39 cellular contexts compared by ENCODE assay signal in the genomic region with DNA sequence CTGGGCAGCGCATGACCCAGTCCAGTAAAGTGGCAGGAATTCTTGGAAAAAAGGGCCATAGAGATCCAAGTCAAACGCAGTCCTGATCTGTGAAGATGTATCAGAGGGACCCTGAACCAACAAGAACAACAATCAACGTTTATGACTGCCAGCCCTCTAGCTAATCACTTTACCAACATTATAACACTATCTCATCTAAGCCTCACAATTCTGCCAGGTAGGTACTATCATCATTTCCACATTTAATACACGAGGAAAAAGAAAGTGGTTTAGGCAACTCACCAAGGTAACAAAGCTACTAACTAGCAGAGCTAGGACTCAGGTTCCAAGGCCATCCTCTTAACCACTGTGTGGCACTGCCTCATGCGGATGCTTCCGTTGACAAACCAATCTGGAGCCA.
"Had no signal": no experiment of that assay in that cellular context is flagged by ENCODE, and none has a peak within 500 bp of the region (broad histone marks: within the 10 kb centered on the region; RNA-seq: fewer than 3 reads in every experiment).

No MANE protein-coding gene starts in this region.

- FAIRE-seq: astrocyte, TTC549 had no signal

- H3K27me3 Mint-ChIP-seq: activated CD4-positive, alpha-beta memory T cell treated with anti-CD3 and anti-CD28 coated beads, Interleukin-2, amount 10 ng/mL, durations not matched to agents 7 days and 5 days; activated CD4-positive, alpha-beta T cell treated with anti-CD3 and anti-CD28 coated beads for 36 hours; activated CD4-positive, alpha-beta T cell treated with anti-CD3 and anti-CD28 coated beads, Interleukin-2, amount 10 ng/mL, durations not matched to agents 7 days and 5 days; activated naive CD8-positive, alpha-beta T cell treated with anti-CD3 and anti-CD28 coated beads for 36 hours; activated T-helper 17 cell treated with anti-CD3 and anti-CD28 coated beads, Interleukin-2, amount 50 U/mL, for 72 hours had no signal

- H3K9me3 Mint-ChIP-seq: activated CD4-positive, alpha-beta memory T cell treated with anti-CD3 and anti-CD28 coated beads, Interleukin-2, amount 10 ng/mL, durations not matched to agents 7 days and 5 days; activated CD4-positive, alpha-beta T cell treated with anti-CD3 and anti-CD28 coated beads, Interleukin-2, amount 10 ng/mL, durations not matched to agents 7 days and 5 days; activated naive CD4-positive, alpha-beta T cell treated with anti-CD3 and anti-CD28 coated beads for 36 hours; activated naive CD4-positive, alpha-beta T cell treated with anti-CD3 and anti-CD28 coated beads, Interleukin-2, amount 50 U/mL, for 72 hours; activated T-cell treated with anti-CD3 and anti-CD28 coated beads, Interleukin-2, amount 50 U/mL, for 4 hours; activated T-cell treated with anti-CD3 and anti-CD28 coated beads, Interleukin-2, amount 50 U/mL, for 72 hours; activated T-helper 1 cell treated with anti-CD3 and anti-CD28 coated beads, Interleukin-12 subunit alpha, Interleukin-12 subunit beta, Interleukin-2, Interleukin-4 antibody, amounts not matched to agents 30 ng/mL and 10 ng/mL and 1 ng/mL, durations not matched to agents 14 hours and 24 hours and 36 hours; activated T-helper 17 cell treated with anti-CD3 and anti-CD28 coated beads, Interleukin-2, amount 50 U/mL, for 72 hours; T-helper 1 cell treated with Interleukin-12 subunit alpha and Interleukin-12 subunit beta and Interleukin-4 antibody, amounts not matched to agents 30 μg/mL and 1 μg/mL, for 36 hours; T-helper 2 cell treated with Interferon-gamma antibody and Interleukin-4, amounts not matched to agents 5 μg/mL and 100 μg/mL, for 36 hours had no signal

- H3K4me3 ChIP-seq: adrenal gland, body of pancreas, breast epithelium had no signal

- ATAC-seq: activated CD4-positive, alpha-beta T cell treated with anti-CD3 and anti-CD28 coated beads for 36 hours; activated CD4-positive, CD25-positive, alpha-beta regulatory T cell treated with anti-CD3 and anti-CD28 coated beads, Interleukin-2, amount 50 U/mL, for 24 hours; activated CD8-positive, alpha-beta T cell treated with anti-CD3 and anti-CD28 coated beads, Interleukin-2, amount 10 ng/mL, durations not matched to agents 7 days and 5 days; activated naive CD4-positive, alpha-beta T cell treated with anti-CD3 and anti-CD28 coated beads, Interleukin-2, amount 50 U/mL, for 72 hours; activated T-cell treated with anti-CD3 and anti-CD28 coated beads, Interleukin-2, amount 50 U/mL, for 4 hours; activated T-cell treated with anti-CD3 and anti-CD28 coated beads, Interleukin-2, amount 50 U/mL, for 72 hours; activated T-helper 17 cell treated with anti-CD3 and anti-CD28 coated beads, Interleukin-2, amount 50 U/mL, for 72 hours; body of pancreas had no signal

- H3K27me3 ChIP-seq: adrenal gland, body of pancreas, brain microvascular endothelial cell, breast epithelium had no signal

- H3K36me3 ChIP-seq: adrenal gland, brain microvascular endothelial cell, breast epithelium had no signal

- H3K9me3 ChIP-seq: adrenal gland, body of pancreas, breast epithelium had no signal

- H3K4me3 Mint-ChIP-seq: activated CD4-positive, alpha-beta memory T cell treated with anti-CD3 and anti-CD28 coated beads, Interleukin-2, amount 10 ng/mL, durations not matched to agents 7 days and 5 days; activated CD4-positive, alpha-beta T cell treated with anti-CD3 and anti-CD28 coated beads for 36 hours; activated CD4-positive, alpha-beta T cell treated with anti-CD3 and anti-CD28 coated beads, Interleukin-2, amount 10 ng/mL, durations not matched to agents 7 days and 5 days; activated CD8-positive, alpha-beta T cell treated with anti-CD3 and anti-CD28 coated beads, Interleukin-2, amount 10 ng/mL, durations not matched to agents 7 days and 5 days; activated naive CD4-positive, alpha-beta T cell treated with anti-CD3 and anti-CD28 coated beads for 36 hours; activated naive CD8-positive, alpha-beta T cell treated with anti-CD3 and anti-CD28 coated beads for 36 hours; activated T-cell treated with anti-CD3 and anti-CD28 coated beads, Interleukin-2, amount 50 U/mL, for 4 hours; activated T-cell treated with anti-CD3 and anti-CD28 coated beads, Interleukin-2, amount 50 U/mL, for 72 hours; activated T-helper 1 cell treated with anti-CD3 and anti-CD28 coated beads, Interleukin-12 subunit alpha, Interleukin-12 subunit beta, Interleukin-2, Interleukin-4 antibody, amounts not matched to agents 30 ng/mL and 10 ng/mL and 1 ng/mL, durations not matched to agents 14 hours and 24 hours and 36 hours; activated T-helper 17 cell treated with anti-CD3 and anti-CD28 coated beads, Interleukin-2, amount 50 U/mL, for 72 hours; T-helper 1 cell treated with Interleukin-12 subunit alpha and Interleukin-12 subunit beta and Interleukin-4 antibody, amounts not matched to agents 30 μg/mL and 1 μg/mL, for 36 hours; T-helper 2 cell treated with Interferon-gamma antibody and Interleukin-4, amounts not matched to agents 5 μg/mL and 100 μg/mL, for 36 hours had no signal

- H3K27ac ChIP-seq: adrenal gland, body of pancreas, brain microvascular endothelial cell, breast epithelium, VCaP had no signal

- DNase-seq: activated CD4-positive, alpha-beta memory T cell treated with anti-CD3 and anti-CD28 coated beads, Interleukin-2, amount 10 ng/mL, durations not matched to agents 7 days and 5 days; activated CD4-positive, alpha-beta T cell treated with anti-CD3 and anti-CD28 coated beads for 1 hour; activated CD4-positive, alpha-beta T cell treated with anti-CD3 and anti-CD28 coated beads for 36 hours; activated CD4-positive, alpha-beta T cell treated with anti-CD3 and anti-CD28 coated beads for 48 hours; activated CD4-positive, alpha-beta T cell treated with anti-CD3 and anti-CD28 coated beads, Interleukin-2, amount 10 ng/mL, durations not matched to agents 7 days and 5 days; activated CD4-positive, alpha-beta T cell treated with anti-CD3 and anti-CD28 coated beads, Interleukin-2, amount 50 U/mL, for 48 hours; activated CD4-positive, CD25-positive, alpha-beta regulatory T cell; activated CD8-positive, alpha-beta memory T cell treated with anti-CD3 and anti-CD28 coated beads for 24 hours; activated CD8-positive, alpha-beta memory T cell treated with anti-CD3 and anti-CD28 coated beads, Interleukin-2, amount 50 U/mL, for 4 hours; activated CD8-positive, alpha-beta T cell treated with anti-CD3 and anti-CD28 coated beads, Interleukin-2, amount 10 ng/mL, durations not matched to agents 7 days and 5 days; activated effector memory CD4-positive, alpha-beta T cell treated with anti-CD3 and anti-CD28 coated beads, Interleukin-2, amount 50 U/mL, for 16 hours; activated gamma-delta T cell treated with Interleukin-2 at 50 U/mL for 16 hours; activated naive CD4-positive, alpha-beta T cell; activated naive CD4-positive, alpha-beta T cell treated with anti-CD3 and anti-CD28 coated beads for 36 hours; activated naive CD4-positive, alpha-beta T cell treated with anti-CD3 and anti-CD28 coated beads, Interleukin-2, amount 50 U/mL, for 16 hours; activated naive CD8-positive, alpha-beta T cell treated with anti-CD3 and anti-CD28 coated beads for 36 hours; activated T-cell treated with anti-CD3 and anti-CD28 coated beads for 4 hours; activated T-cell treated with anti-CD3 and anti-CD28 coated beads, Interleukin-2, amount 50 U/mL, for 1 hour; activated T-cell treated with anti-CD3 and anti-CD28 coated beads, Interleukin-2, amount 50 U/mL, for 4 hours; activated T-cell treated with anti-CD3 and anti-CD28 coated beads, Interleukin-2, amount 50 U/mL, for 72 hours; adrenal gland; amniotic stem cell; aorta; body of pancreas; brain microvascular endothelial cell; central memory CD4-positive, alpha-beta T cell; T-helper 1 cell; T-helper 2 cell; T-helper 9 cell had no signal

- H3K27ac Mint-ChIP-seq: activated CD4-positive, alpha-beta memory T cell treated with anti-CD3 and anti-CD28 coated beads, Interleukin-2, amount 10 ng/mL, durations not matched to agents 7 days and 5 days; activated CD4-positive, alpha-beta T cell treated with anti-CD3 and anti-CD28 coated beads for 36 hours; activated CD4-positive, alpha-beta T cell treated with anti-CD3 and anti-CD28 coated beads, Interleukin-2, amount 10 ng/mL, durations not matched to agents 7 days and 5 days; activated CD8-positive, alpha-beta T cell treated with anti-CD3 and anti-CD28 coated beads, Interleukin-2, amount 10 ng/mL, durations not matched to agents 7 days and 5 days; activated naive CD4-positive, alpha-beta T cell treated with anti-CD3 and anti-CD28 coated beads for 36 hours; activated naive CD4-positive, alpha-beta T cell treated with anti-CD3 and anti-CD28 coated beads, Interleukin-2, amount 50 U/mL, for 72 hours; activated naive CD8-positive, alpha-beta T cell treated with anti-CD3 and anti-CD28 coated beads for 36 hours; activated T-cell treated with anti-CD3 and anti-CD28 coated beads, Interleukin-2, amount 50 U/mL, for 72 hours; activated T-helper 1 cell treated with anti-CD3 and anti-CD28 coated beads, Interleukin-12 subunit alpha, Interleukin-12 subunit beta, Interleukin-2, Interleukin-4 antibody, amounts not matched to agents 30 ng/mL and 10 ng/mL and 1 ng/mL, durations not matched to agents 14 hours and 24 hours and 36 hours; activated T-helper 17 cell treated with anti-CD3 and anti-CD28 coated beads, Interleukin-2, amount 50 U/mL, for 72 hours; T-helper 1 cell treated with Interleukin-12 subunit alpha and Interleukin-12 subunit beta and Interleukin-4 antibody, amounts not matched to agents 30 μg/mL and 1 μg/mL, for 36 hours; T-helper 2 cell treated with Interferon-gamma antibody and Interleukin-4, amounts not matched to agents 5 μg/mL and 100 μg/mL, for 36 hours had no signal
